ENCODE assay signal across 14 cellular contexts in genomic region chr9:128096614-128097013, GRCh38. TPM values are rescaled to one million over a fixed set of nuclear protein-coding genes. Genes with fewer than 3 reads are reported as not detected.
A peak's percentile ranks its signal among the peaks of the same experiment; 100 is the strongest.
DNase-seq lines count a peak whose midpoint lies in the region; ATAC-seq and TF ChIP-seq lines count a peak whose summit lies in the region.
"Had no signal": no experiment of that assay in that cellular context is flagged by ENCODE, and none has a peak within 500 bp of the region (broad histone marks: within the 10 kb centered on the region; RNA-seq: fewer than 3 reads in every experiment).

No MANE protein-coding gene starts in this region.

- H3K27me3 Mint-ChIP-seq in activated T-cell treated with anti-CD3 and anti-CD28 coated beads, Interleukin-2, amount 50 U/mL, for 72 hours (ENCODE audit: low read depth) = no peaks in the 10 kb centered on the region
- no peaks in the 10 kb centered on the region for H3K27me3 Mint-ChIP-seq in activated naive CD8-positive, alpha-beta T cell treated with anti-CD3 and anti-CD28 coated beads, Interleukin-2, amount 50 U/mL, for 24 hours
- H3K27me3 Mint-ChIP-seq in mesothelial cell of epicardium (ENCODE audit: low read depth) (no peaks in the 10 kb centered on the region), type B pancreatic cell (no peaks in the 10 kb centered on the region)
- H3K27me3 Mint-ChIP-seq: stimulated activated memory B cell treated with anti-CD40 and anti-IgM and Interleukin-4, amounts not matched to agents 10 μg/mL and 1 μg/mL and 100 μg/mL, for 72 hours had no signal

- TF ChIP-seq CTCF in mesothelial cell of epicardium (IDR thresholded peaks at IDR 0.05; ENCODE audit: unreplicated experiment) (no peak), type B pancreatic cell (conservative IDR thresholded peaks at IDR 0.05) (no peak)

- ATAC-seq in activated T-cell treated with anti-CD3 and anti-CD28 coated beads, Interleukin-2, amount 50 U/mL, for 72 hours (replicated peaks in 1 of 2) = no peak
- ATAC-seq in activated naive CD8-positive, alpha-beta T cell treated with anti-CD3 and anti-CD28 coated beads, Interleukin-2, amount 50 U/mL, for 24 hours = no peak
- ATAC-seq in esophagus mucosa = no peak
- ATAC-seq: Panc1; stimulated activated memory B cell treated with anti-CD40 and anti-IgM and Interleukin-4, amounts not matched to agents 10 μg/mL and 1 μg/mL and 100 μg/mL, for 72 hours had no signal

- H3K27ac Mint-ChIP-seq in activated T-cell treated with anti-CD3 and anti-CD28 coated beads, Interleukin-2, amount 50 U/mL, for 72 hours = peak overlapping the region; percentile 11
- peak overlapping the region; percentile 67 for H3K27ac Mint-ChIP-seq in activated naive CD8-positive, alpha-beta T cell treated with anti-CD3 and anti-CD28 coated beads, Interleukin-2, amount 50 U/mL, for 24 hours
- H3K27ac Mint-ChIP-seq in mesothelial cell of epicardium = peak overlapping the region; percentile 100
- peak overlapping the region; percentile 100 for H3K27ac Mint-ChIP-seq in type B pancreatic cell
- H3K27ac Mint-ChIP-seq: stimulated activated memory B cell treated with anti-CD40 and anti-IgM and Interleukin-4, amounts not matched to agents 10 μg/mL and 1 μg/mL and 100 μg/mL, for 72 hours had no signal

- peak overlapping the region in 1 of 2 donors; percentile 20 for H3K4me3 Mint-ChIP-seq in activated T-cell treated with anti-CD3 and anti-CD28 coated beads, Interleukin-2, amount 50 U/mL, for 72 hours
- H3K4me3 Mint-ChIP-seq in activated naive CD8-positive, alpha-beta T cell treated with anti-CD3 and anti-CD28 coated beads, Interleukin-2, amount 50 U/mL, for 24 hours = no peak overlapping the region
- H3K4me3 Mint-ChIP-seq in mesothelial cell of epicardium (no peak overlapping the region), type B pancreatic cell (peak overlapping the region; percentile 28)
- H3K4me3 Mint-ChIP-seq: stimulated activated memory B cell treated with anti-CD40 and anti-IgM and Interleukin-4, amounts not matched to agents 10 μg/mL and 1 μg/mL and 100 μg/mL, for 72 hours had no signal

- DNase-seq in activated T-cell treated with anti-CD3 and anti-CD28 coated beads, Interleukin-2, amount 50 U/mL, for 72 hours = no peak
- DNase-seq in activated T-cell treated with anti-CD3 and anti-CD28 coated beads, Interleukin-2, amount 50 U/mL, for 48 hours = no peak
- DNase-seq in activated naive CD8-positive, alpha-beta T cell treated with anti-CD3 and anti-CD28 coated beads, Interleukin-2, amount 50 U/mL, for 24 hours = no peak
- DNase-seq in mesothelial cell of epicardium (ENCODE audit: low spot score in 2 of 2, unreplicated experiment in 2 of 2) (no peak), type B pancreatic cell (ENCODE audit: extremely low spot score, unreplicated experiment) (no peak), NCI-H69 (lab: John Stamatoyannopoulos, UW) (no peak), nucleus accumbens (lab: John Stamatoyannopoulos, UW) (no peak)
- DNase-seq: foreskin melanocyte; NCI-H2171; stimulated activated CD4-positive, alpha-beta T cell treated with anti-CD3 and anti-CD28 coated beads, Interleukin-1b, Interleukin-23, amount 100 ng/mL, for 48 hours had no signal

- peaks cover 67% of the 10 kb centered on the region for H3K4me1 Mint-ChIP-seq in activated T-cell treated with anti-CD3 and anti-CD28 coated beads, Interleukin-2, amount 50 U/mL, for 72 hours (ENCODE audit: low read depth)
- peaks cover 86% of the 10 kb centered on the region for H3K4me1 Mint-ChIP-seq in activated naive CD8-positive, alpha-beta T cell treated with anti-CD3 and anti-CD28 coated beads, Interleukin-2, amount 50 U/mL, for 24 hours
- H3K4me1 Mint-ChIP-seq in mesothelial cell of epicardium (peaks cover 77% of the 10 kb centered on the region), type B pancreatic cell (ENCODE audit: unreplicated experiment) (peaks cover 56% of the 10 kb centered on the region)

- H3K9me3 Mint-ChIP-seq in activated T-cell treated with anti-CD3 and anti-CD28 coated beads, Interleukin-2, amount 50 U/mL, for 72 hours = no peaks in the 10 kb centered on the region
- no peaks in the 10 kb centered on the region for H3K9me3 Mint-ChIP-seq in activated naive CD8-positive, alpha-beta T cell treated with anti-CD3 and anti-CD28 coated beads, Interleukin-2, amount 50 U/mL, for 24 hours
- H3K9me3 Mint-ChIP-seq in mesothelial cell of epicardium (no peaks in the 10 kb centered on the region), type B pancreatic cell (no peaks in the 10 kb centered on the region)
- H3K9me3 Mint-ChIP-seq: stimulated activated memory B cell treated with anti-CD40 and anti-IgM and Interleukin-4, amounts not matched to agents 10 μg/mL and 1 μg/mL and 100 μg/mL, for 72 hours had no signal

- peaks cover 0 to 4% of the 10 kb centered on the region in 2 donors for H3K36me3 Mint-ChIP-seq in activated T-cell treated with anti-CD3 and anti-CD28 coated beads, Interleukin-2, amount 50 U/mL, for 72 hours (ENCODE audit: insufficient read depth in 2 of 2)
- peaks cover 12% of the 10 kb centered on the region for H3K36me3 Mint-ChIP-seq in activated naive CD8-positive, alpha-beta T cell treated with anti-CD3 and anti-CD28 coated beads, Interleukin-2, amount 50 U/mL, for 24 hours (ENCODE audit: low read depth)
- H3K36me3 Mint-ChIP-seq in mesothelial cell of epicardium (peaks cover 7% of the 10 kb centered on the region), type B pancreatic cell (peaks cover 5% of the 10 kb centered on the region)
- H3K36me3 Mint-ChIP-seq: stimulated activated memory B cell treated with anti-CD40 and anti-IgM and Interleukin-4, amounts not matched to agents 10 μg/mL and 1 μg/mL and 100 μg/mL, for 72 hours had no signal

RNA-seq across cellular contexts. Expression of gene SLC25A25, which starts 28.6 kb away (rescaled TPM):
- total RNA-seq in activated T-cell treated with anti-CD3 and anti-CD28 coated beads, Interleukin-2, amount 50 U/mL, for 72 hours = 10 to 100 TPM in 1 of 2 donors, 1 to 10 TPM in 1; 9.7 to 11.2 TPM
- total RNA-seq in mesothelial cell of epicardium (24.2 to 26.4 TPM (median 26.2 TPM) in 3 replicates), type B pancreatic cell (ENCODE audit: low replicate concordance) (19.1 and 39.0 TPM in 2 replicates), esophagus mucosa (15.2 TPM)

RNA-seq across cellular contexts. Expression of gene NAIF1, which starts 29.5 kb away (rescaled TPM):
- 10 to 100 TPM; 11.9 to 17.9 TPM for total RNA-seq in activated T-cell treated with anti-CD3 and anti-CD28 coated beads, Interleukin-2, amount 50 U/mL, for 72 hours
- total RNA-seq in mesothelial cell of epicardium = 8.5 to 9.2 TPM (median 8.9 TPM) in 3 replicates
- total RNA-seq in type B pancreatic cell (ENCODE audit: low replicate concordance) = 6.7 and 10.3 TPM in 2 replicates
- 7.1 TPM for total RNA-seq in esophagus mucosa

RNA-seq across cellular contexts. Expression of gene PTGES2, which starts 30.9 kb away (rescaled TPM):
- 10 to 100 TPM; 23.5 to 27.5 TPM for total RNA-seq in activated T-cell treated with anti-CD3 and anti-CD28 coated beads, Interleukin-2, amount 50 U/mL, for 72 hours
- 70.0 to 74.8 TPM (median 72.6 TPM) in 3 replicates for total RNA-seq in mesothelial cell of epicardium
- total RNA-seq in type B pancreatic cell (ENCODE audit: low replicate concordance) = 67.2 and 85.0 TPM in 2 replicates
- total RNA-seq in esophagus mucosa = 52.0 TPM

RNA-seq across cellular contexts. Expression of gene LCN2, which starts 52.6 kb away (rescaled TPM):
- not detected for total RNA-seq in activated T-cell treated with anti-CD3 and anti-CD28 coated beads, Interleukin-2, amount 50 U/mL, for 72 hours
- not detected in 3 replicates for total RNA-seq in mesothelial cell of epicardium
- 10.7 and 12.4 TPM in 2 replicates for total RNA-seq in type B pancreatic cell (ENCODE audit: low replicate concordance)
- total RNA-seq in esophagus mucosa = 525 TPM
- total RNA-seq: cerebellum had no signal

Comparison
In these comparisons a context has a peak if more than half of its experiments do, and no peak if none do; other contexts are left out.
1. H3K27ac Mint-ChIP-seq: peak in every context shown above with its lines; median percentile 100 in mesothelial cell of epicardium; 100 in type B pancreatic cell; 67 in activated naive CD8-positive, alpha-beta T cell treated with anti-CD3 and anti-CD28 coated beads, Interleukin-2, amount 50 U/mL, for 24 hours; 11 in activated T-cell treated with anti-CD3 and anti-CD28 coated beads, Interleukin-2, amount 50 U/mL, for 72 hours.